ENCODE assay signal across 10 cellular contexts in the genomic region with DNA sequence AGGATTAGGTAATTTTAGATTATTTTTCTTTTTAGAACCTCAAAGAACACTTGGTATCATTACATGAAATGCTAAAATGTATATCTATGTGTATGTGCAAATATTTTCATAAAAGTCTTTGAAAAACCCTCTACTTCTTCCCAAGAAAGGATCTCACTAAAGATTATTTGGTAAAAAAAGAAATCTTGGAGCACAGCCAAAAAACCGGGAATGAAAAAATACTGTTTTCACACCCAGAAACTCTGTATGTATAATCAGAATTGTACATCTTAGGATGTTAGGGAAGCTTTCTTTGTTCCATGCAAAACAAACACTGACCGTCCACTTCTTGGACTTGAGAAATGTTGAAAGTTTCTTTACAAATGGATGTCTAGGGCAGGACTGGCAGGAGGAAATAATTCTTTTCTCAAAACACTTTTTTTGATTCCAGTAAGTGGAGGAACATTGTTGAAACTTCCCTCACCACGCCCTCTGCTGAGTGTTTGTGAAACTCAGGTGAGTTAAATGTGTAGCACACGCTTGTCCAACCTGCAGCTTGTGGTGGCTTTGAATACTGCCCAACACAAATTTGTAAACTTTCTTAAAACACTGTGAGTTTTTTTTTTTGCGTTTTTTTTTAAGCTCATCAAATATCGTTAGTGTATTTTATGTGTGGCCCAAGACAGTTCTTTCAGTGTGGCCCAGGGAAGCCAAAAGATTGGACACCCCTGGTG. TPM values are rescaled to one million over a fixed set of nuclear protein-coding genes. Genes with fewer than 3 reads are reported as not detected.
A peak's percentile ranks its signal among the peaks of the same experiment; 100 is the strongest.
DNase-seq lines count a peak whose midpoint lies in the region; ATAC-seq, FAIRE-seq and TF ChIP-seq lines count a peak whose summit lies in the region.
"Had no signal": no experiment of that assay in that cellular context is flagged by ENCODE, and none has a peak within 500 bp of the region (broad histone marks: within the 10 kb centered on the region; RNA-seq: fewer than 3 reads in every experiment).

No MANE protein-coding gene starts in this region.

- no peaks in the 10 kb centered on the region for H3K27me3 ChIP-seq in H9 (ENCODE audit: insufficient read depth, low read length)
- H3K27me3 ChIP-seq in HepG2 (ENCODE audit: control insufficient read depth in 1 of 2, insufficient read depth in 2 of 2, low read length in 2 of 2) = no peaks in the 10 kb centered on the region
- H3K27me3 ChIP-seq: tibial artery had no signal

- TF ChIP-seq EP300 in HepG2 (IDR thresholded peaks at IDR 0.05; ENCODE audit: low read depth in 2 of 2, low read length in 2 of 2) = no peak
- no peak for TF ChIP-seq EP300 in HepG2 (CRISPR knock-in tag; IDR thresholded peaks at IDR 0.05; ENCODE audit: borderline replicate concordance)

- H4K8ac ChIP-seq in H9 (replicated peaks; ENCODE audit: insufficient read length, low read depth, low read length) = no peak overlapping the region

- in situ Hi-C loops in HepG2 (cut with HindIII; ENCODE audit: extremely low pct_ligation_motif_present, low pct_unique_long_range_greater_than_20kb) = no loop called here

- H3K14ac ChIP-seq in H9 (ENCODE audit: insufficient read depth, low read length) = no peak overlapping the region

- no peak overlapping the region for H3K18ac ChIP-seq in H9 (ENCODE audit: insufficient read length, low read depth, low read length)

- peak; percentile 18 for FAIRE-seq in HepG2 (lab: Jason Lieb, UNC)

- DNase-seq in DMS53 treated with DMSO at 0.1 percent for 48 hours (lab: John Stamatoyannopoulos, UW; ENCODE audit: unreplicated experiment) (peak; percentile 74), H9 (no peak), HepG2 (ENCODE audit: low spot score) (peak; percentile 10), NCI-H345 treated with DMSO at 0.1 percent for 48 hours (lab: John Stamatoyannopoulos, UW; ENCODE audit: unreplicated experiment) (no peak)
- DNase-seq in activated CD4-positive, alpha-beta T cell treated with anti-CD3 and anti-CD28 coated beads for 48 hours = peak; percentile 41
- DNase-seq in activated effector memory CD4-positive, alpha-beta T cell treated with anti-CD3 and anti-CD28 coated beads, Interleukin-2, amount 50 U/mL, for 16 hours = no peak
- DNase-seq: NCI-H226, tibial artery had no signal

- peaks cover 3% of the 10 kb centered on the region for H3K79me1 ChIP-seq in H9 (ENCODE audit: insufficient read depth, low read depth, low read length, poor library complexity, severe bottlenecking)

- no peak for TF ChIP-seq POLR2A in HepG2 (IDR thresholded peaks at IDR 0.05; ENCODE audit: insufficient read depth in 1 of 2, low read depth in 2 of 2, low read length in 2 of 2)

- peak overlapping the region in 1 of 3 experiments; percentile 57; a peak in 1 of 7 replicates for H3K27ac Mint-ChIP-seq in H9

- H2BK120ac ChIP-seq in H9 (ENCODE audit: low read depth, low read length, poor library complexity, severe bottlenecking) = no peak overlapping the region

- no peaks in the 10 kb centered on the region for H3K9me3 Mint-ChIP-seq in H9

- H3K23ac ChIP-seq in H9 (ENCODE audit: insufficient read length, low read depth, low read length) = no peak overlapping the region

- no CpG with 5 or more reads among the region's 6 CpGs for WGBS in H9 (ENCODE audit: extremely low coverage, insufficient read length, low lambda C conversion rate)
- WGBS in HepG2 (ENCODE audit: low lambda C conversion rate) = 82% methylated on average over 6 of the region's 6 CpGs

- H2BK20ac ChIP-seq in H9 (ENCODE audit: low read depth, low read length, poor library complexity, severe bottlenecking) = no peak overlapping the region

- no peak overlapping the region for H3K9ac ChIP-seq in H9 (ENCODE audit: extremely low read depth, insufficient read length, low read length)
- no peak overlapping the region for H3K9ac ChIP-seq in HepG2 (ENCODE audit: insufficient read depth, low read depth, low read length)

- no peak overlapping the region for H2BK5ac ChIP-seq in H9 (ENCODE audit: insufficient read length, low read length)

- no peak overlapping the region for H2AFZ ChIP-seq in H9 (ENCODE audit: low read length)
- no peak overlapping the region for H2AFZ ChIP-seq in HepG2 (ENCODE audit: low read length)

- H3K4me1 ChIP-seq in H9 (ENCODE audit: insufficient read depth, low read length) (peaks cover 5% of the 10 kb centered on the region; the same call in 1 of the 2 replicates), HepG2 (ENCODE audit: insufficient read depth, low read length) (peaks cover 18% of the 10 kb centered on the region)

- CTCF ChIA-PET in HepG2 (lab: Yijun Ruan, JAX; ENCODE audit: low intra/inter-chr PET ratio, low total read pairs) = no interaction called here

- H3K4ac ChIP-seq in H9 (ENCODE audit: low read depth, low read length) = no peak overlapping the region

- H2BK15ac ChIP-seq in H9 (ENCODE audit: low read depth, low read length) = no peak overlapping the region

- no peaks in the 10 kb centered on the region; the same call in 1 of the 2 replicates for H3K79me2 ChIP-seq in H9 (ENCODE audit: insufficient read depth, low read length)
- H3K79me2 ChIP-seq in HepG2 (ENCODE audit: insufficient read depth, low read length) = peaks cover 46% of the 10 kb centered on the region

- no peak for TF ChIP-seq RAD21 in HepG2 (CRISPR knock-in tag; IDR thresholded peaks at IDR 0.05)

- peaks cover 3 to 9% of the 10 kb centered on the region in 2 experiments; a peak in 3 of 5 replicates for H3K36me3 ChIP-seq in HepG2 (replicated peaks in 1 of 2; ENCODE audit: control insufficient read depth in 1 of 2, insufficient read depth in 2 of 2, low read length in 2 of 2)

- H3K27ac ChIP-seq in H9 (ENCODE audit: insufficient read length, low read depth, low read length) = no peak overlapping the region
- no peak overlapping the region for H3K27ac ChIP-seq in HepG2 (ENCODE audit: extremely low read length, insufficient read depth, low read length)
- H3K27ac ChIP-seq: tibial artery had no signal

- intact Hi-C loops in HepG2 (cut with micrococcal nuclease; ENCODE audit: unreplicated experiment) = no loop called here

- H3K4me2 ChIP-seq in H9 (ENCODE audit: insufficient read depth, insufficient read length, low read length) (no peak overlapping the region), HepG2 (ENCODE audit: low read depth, low read length) (no peak overlapping the region)

- no peak overlapping the region for H3K4me3 Mint-ChIP-seq in H9

- H3K9me3 ChIP-seq in H9 (ENCODE audit: control insufficient read depth, low read depth, low read length) (no peaks in the 10 kb centered on the region), HepG2 (ENCODE audit: low read length) (no peaks in the 10 kb centered on the region)
- H3K9me3 ChIP-seq: tibial artery had no signal

- peaks cover 3 to 12% (median 9%) of the 10 kb centered on the region in 3 experiments; a peak in 5 of 7 replicates for H3K36me3 Mint-ChIP-seq in H9 (ENCODE audit: insufficient read depth in 1 of 3, low read depth in 3 of 3)

- no peak for ATAC-seq in HepG2
- no peak for ATAC-seq in GM21515 (IDR thresholded peaks at IDR 0.05; ENCODE audit: unreplicated experiment)
- no peak for ATAC-seq in GM21423 (IDR thresholded peaks at IDR 0.05; ENCODE audit: unreplicated experiment)

- no peaks in the 10 kb centered on the region for H3K23me2 ChIP-seq in H9 (ENCODE audit: insufficient read length, low read depth, low read length, poor library complexity, severe bottlenecking)

- no peaks in the 10 kb centered on the region for H4K20me1 ChIP-seq in H9 (ENCODE audit: control insufficient read depth, insufficient read depth, insufficient read length)
- H4K20me1 ChIP-seq in HepG2 (ENCODE audit: insufficient read depth, low read length) = peaks cover 3% of the 10 kb centered on the region; the same call in 1 of the 2 replicates

- H3K56ac ChIP-seq in H9 (ENCODE audit: insufficient read length, low read depth, low read length) = no peak overlapping the region

- peaks cover 14 to 15% of the 10 kb centered on the region in 2 experiments for H3K4me1 Mint-ChIP-seq in H9

- no peak overlapping the region for H3K4me3 ChIP-seq in HepG2 (replicated peaks in 1 of 3; ENCODE audit: insufficient read depth in 1 of 3, low read depth in 2 of 3, low read length in 3 of 3)
- H3K4me3 ChIP-seq: tibial artery had no signal

- BruUV-seq in HepG2 (replicated peaks; lab: Mats Ljungman, UMichigan) = no TSS peak

- POLR2A ChIA-PET in HepG2 (lab: Yijun Ruan, JAX) = no interaction called here

- H3K27me3 Mint-ChIP-seq in H9 (ENCODE audit: low read depth) = no peaks in the 10 kb centered on the region

- H2AK5ac ChIP-seq in H9 (ENCODE audit: insufficient read length, low read length) = no peak overlapping the region

- H4K5ac ChIP-seq in H9 (ENCODE audit: insufficient read length, low read depth, low read length) = no peak overlapping the region

- H2BK12ac ChIP-seq in H9 (ENCODE audit: insufficient read length, low read depth, low read length) = no peak overlapping the region

- peak; percentile 26; the same call in 2 of the 3 replicates for TF ChIP-seq CTCF in H9 (conservative IDR thresholded peaks at IDR 0.05)
- no peak for TF ChIP-seq CTCF in HepG2 (CRISPR knock-in tag; IDR thresholded peaks at IDR 0.05)

- H3T11ph ChIP-seq in H9 (ENCODE audit: low read length) = no peak overlapping the region

- no peak overlapping the region for H4K91ac ChIP-seq in H9 (ENCODE audit: insufficient read length, low read depth, low read length)

TF ChIP-seq in HepG2, 621 proteins besides CTCF, POLR2A, EP300 and RAD21 (continues in another document):
- TF ChIP-seq SALL1 (CRISPR knock-in tag; IDR thresholded peaks at IDR 0.05) = no peak

RNA-seq across cellular contexts. Expression of a gene that starts 26.5 kb away (rescaled TPM):
- total RNA-seq in H9 (2021) (11.7 and 12.0 TPM in 2 replicates), HepG2 (2016; rRNA removed; fragmentation: Illumina TruSeq; extraction: Trizol) (13.5 and 15.5 TPM in 2 replicates)
- total RNA-seq in HepG2 (2016; cell fraction: cytosol; rRNA removed; fragmentation: Illumina TruSeq; extraction: Trizol; ENCODE audit: low read depth) = 4.1 and 4.6 TPM in 2 replicates
- 14.5 and 15.0 TPM in 2 replicates for total RNA-seq in HepG2 (2016; cell fraction: insoluble cytoplasmic fraction; rRNA removed; fragmentation: Illumina TruSeq; extraction: Trizol)
- 9.3 and 11.9 TPM in 2 replicates for total RNA-seq in HepG2 (2016; cell fraction: membrane; rRNA removed; fragmentation: Illumina TruSeq; extraction: Trizol)
- 15.3 and 15.4 TPM in 2 replicates for total RNA-seq in HepG2 (2016; cell fraction: nucleus; rRNA removed; fragmentation: Illumina TruSeq; extraction: Trizol)
- polyA plus RNA-seq in HepG2 (2011; rRNA removed) = 8.8 and 9.1 TPM in 2 replicates
- polyA plus RNA-seq in HepG2 (2011; cell fraction: cytosol; rRNA removed) = 6.9 and 8.0 TPM in 2 replicates
- 14.1 and 14.5 TPM in 2 replicates for polyA plus RNA-seq in HepG2 (2011; cell fraction: nucleus; rRNA removed)
- 9.1 and 10.9 TPM in 2 replicates for polyA plus RNA-seq in HepG2 (2012)
- polyA plus RNA-seq in HepG2 (2016; cell fraction: cytosol; fragmentation: Illumina TruSeq; extraction: Trizol; ENCODE audit: low read depth) = 2.1 and 2.3 TPM in 2 replicates
- 11.8 and 12.3 TPM in 2 replicates for polyA plus RNA-seq in HepG2 (2016; cell fraction: insoluble cytoplasmic fraction; fragmentation: Illumina TruSeq; extraction: Trizol; ENCODE audit: low read depth)
- polyA plus RNA-seq in HepG2 (2016; cell fraction: membrane; fragmentation: Illumina TruSeq; extraction: Trizol; ENCODE audit: low read depth) = 3.6 and 3.8 TPM in 2 replicates
- 10.8 and 13.7 TPM in 2 replicates for polyA plus RNA-seq in HepG2 (2016; cell fraction: nucleus; fragmentation: Illumina TruSeq; extraction: Trizol; ENCODE audit: insufficient read depth, low read depth)
- 10.8 and 17.6 TPM in 2 replicates for polyA minus RNA-seq in HepG2 (2011; rRNA and poly(A)+ RNA removed; ENCODE audit: low replicate concordance)
- 7.3 and 7.5 TPM in 2 replicates for polyA minus RNA-seq in HepG2 (2011; cell fraction: cytosol; rRNA and poly(A)+ RNA removed)
- 30.0 and 34.3 TPM in 2 replicates for polyA minus RNA-seq in HepG2 (2011; cell fraction: nucleus; rRNA and poly(A)+ RNA removed)

Comparison
In these comparisons a context has a peak if more than half of its experiments do, and no peak if none do; other contexts are left out.
1. DNase-seq: peak in DMS53 treated with DMSO at 0.1 percent for 48 hours (single experiment), activated CD4-positive, alpha-beta T cell treated with anti-CD3 and anti-CD28 coated beads for 48 hours (single experiment) and HepG2 (single experiment); none in H9 (single experiment), activated effector memory CD4-positive, alpha-beta T cell treated with anti-CD3 and anti-CD28 coated beads, Interleukin-2, amount 50 U/mL, for 16 hours (single experiment) and NCI-H345 treated with DMSO at 0.1 percent for 48 hours (single experiment).